16 cellular contexts compared by ENCODE assay signal in genomic region chr14:103700753-103701490, GRCh38. TPM values are rescaled to one million over a fixed set of nuclear protein-coding genes. Genes with fewer than 3 reads are reported as not detected.
DNase-seq lines count a peak whose midpoint lies in the region; ATAC-seq and TF ChIP-seq lines count a peak whose summit lies in the region.
"Had no signal": no experiment of that assay in that cellular context is flagged by ENCODE, and none has a peak within 500 bp of the region (broad histone marks: within the 10 kb centered on the region; RNA-seq: fewer than 3 reads in every experiment).

No MANE protein-coding gene starts in this region.

- TF ChIP-seq RAD21 in liver (IDR thresholded peaks at IDR 0.05): no peak

- 60% methylated on average over 21 of the region's 21 CpGs for WGBS in liver
- WGBS in transverse colon (ENCODE audit: low coverage in 1 of 2), 2 donors: 84 to 100% methylated on average over 1 to 20 of the region's 21 CpGs

- H3K27me3 ChIP-seq in liver (ENCODE audit: control insufficient read depth in 4 of 4, insufficient read depth in 4 of 4, low read length in 3 of 4) (no peaks in the 10 kb centered on the region), transverse colon (no peaks in the 10 kb centered on the region)

- H3K27ac Mint-ChIP-seq in natural killer cell treated with Interleukin-12 subunit alpha and Interleukin-12 subunit beta and Interleukin-15 and Interleukin-18, amount 100 ng/mL, for 72 hours: no peak overlapping the region
- no peak overlapping the region for H3K27ac Mint-ChIP-seq in natural killer cell
- H3K27ac Mint-ChIP-seq: CD4-positive, alpha-beta T cell; T-helper 1 cell treated with Interleukin-12 subunit alpha and Interleukin-12 subunit beta and Interleukin-4 antibody, amounts not matched to agents 30 μg/mL and 1 μg/mL, for 36 hours had no signal

- H3K36me3 ChIP-seq in liver (ENCODE audit: control insufficient read depth in 4 of 4, insufficient read depth in 3 of 4, low read depth in 1 of 4, low read length in 3 of 4) (peaks cover 0 to 12% (median 3%) of the 10 kb centered on the region in 4 donors), transverse colon (peaks cover 0 to 3% (median 0%) of the 10 kb centered on the region in 4 donors)

- TF ChIP-seq EP300 in transverse colon (IDR thresholded peaks at IDR 0.05; ENCODE audit: low read depth): no peak

- no peaks in the 10 kb centered on the region for H3K36me3 Mint-ChIP-seq in natural killer cell treated with Interleukin-12 subunit alpha and Interleukin-12 subunit beta and Interleukin-15 and Interleukin-18, amount 100 ng/mL, for 72 hours
- no peaks in the 10 kb centered on the region for H3K36me3 Mint-ChIP-seq in natural killer cell

- H3K27me3 Mint-ChIP-seq in natural killer cell treated with Interleukin-12 subunit alpha and Interleukin-12 subunit beta and Interleukin-15 and Interleukin-18, amount 100 ng/mL, for 72 hours: no peaks in the 10 kb centered on the region
- H3K27me3 Mint-ChIP-seq in natural killer cell (ENCODE audit: low read depth in 2 of 2): no peaks in the 10 kb centered on the region
- H3K27me3 Mint-ChIP-seq: CD4-positive, alpha-beta T cell; naive thymus-derived CD8-positive, alpha-beta T cell; progenitor cell of endocrine pancreas had no signal

- intact Hi-C loops in natural killer cell (cut with micrococcal nuclease) (no loop called here), transverse colon (cut with DNase I; ENCODE audit: low total_unique reads) (no loop called here)

- H3K4me1 Mint-ChIP-seq in natural killer cell treated with Interleukin-12 subunit alpha and Interleukin-12 subunit beta and Interleukin-15 and Interleukin-18, amount 100 ng/mL, for 72 hours (ENCODE audit: low read depth in 2 of 2): peaks cover 0 to 26% of the 10 kb centered on the region in 2 donors
- peaks cover 7 to 22% of the 10 kb centered on the region in 2 donors for H3K4me1 Mint-ChIP-seq in natural killer cell

- H3K4me3 Mint-ChIP-seq in natural killer cell treated with Interleukin-12 subunit alpha and Interleukin-12 subunit beta and Interleukin-15 and Interleukin-18, amount 100 ng/mL, for 72 hours: no peak overlapping the region
- no peak overlapping the region for H3K4me3 Mint-ChIP-seq in natural killer cell
- H3K4me3 Mint-ChIP-seq: CD4-positive, alpha-beta T cell; naive thymus-derived CD8-positive, alpha-beta T cell; T-helper 1 cell treated with Interleukin-12 subunit alpha and Interleukin-12 subunit beta and Interleukin-4 antibody, amounts not matched to agents 30 μg/mL and 1 μg/mL, for 36 hours had no signal

- DNase-seq in natural killer cell treated with Interleukin-12 subunit alpha and Interleukin-12 subunit beta and Interleukin-15 and Interleukin-18, amount 100 ng/mL, for 72 hours (ENCODE audit: low spot score): peak; percentile 57
- DNase-seq in natural killer cell (no peak), transverse colon (peak; percentile 9)
- DNase-seq: ACHN; CD4-positive, alpha-beta T cell; DMS53; NCI-H1417 treated with DMSO at 0.1 percent for 48 hours; NCI-H69 had no signal

- no peaks in the 10 kb centered on the region for H3K9me3 ChIP-seq in liver (ENCODE audit: control insufficient read depth in 4 of 4, low read length in 3 of 4)
- H3K9me3 ChIP-seq in transverse colon: no peaks in the 10 kb centered on the region

- peak overlapping the region; percentile 94 for H3K27ac ChIP-seq in cingulate gyrus (ENCODE audit: low read depth, low read length)
- H3K27ac ChIP-seq in liver (ENCODE audit: low read depth in 1 of 2, low read length in 2 of 2): peak overlapping the region; percentile 39 to 42
- no peak overlapping the region for H3K27ac ChIP-seq in transverse colon

- H3K4me3 ChIP-seq in liver (ENCODE audit: low read depth in 1 of 3, low read length in 3 of 3): no peak overlapping the region
- no peak overlapping the region for H3K4me3 ChIP-seq in transverse colon

- TF ChIP-seq CTCF in natural killer cell (IDR thresholded peaks at IDR 0.05) (no peak), liver (IDR thresholded peaks at IDR 0.05; ENCODE audit: low read depth, low read length, missing input control) (no peak), transverse colon (IDR thresholded peaks at IDR 0.05) (no peak)

- no peak for TF ChIP-seq POLR2A in transverse colon (IDR thresholded peaks at IDR 0.05)

- H3K4me1 ChIP-seq in liver (ENCODE audit: control insufficient read depth in 4 of 4, insufficient read depth in 4 of 4, low read length in 3 of 4): peaks cover 2 to 34% (median 14%) of the 10 kb centered on the region in 4 donors
- H3K4me1 ChIP-seq in transverse colon: peaks cover 21 to 31% (median 29%) of the 10 kb centered on the region in 4 donors

- H3K9ac ChIP-seq in liver (ENCODE audit: low read depth in 1 of 2, low read length in 2 of 2): no peak overlapping the region

- ATAC-seq in natural killer cell treated with Interleukin-12 subunit alpha and Interleukin-12 subunit beta and Interleukin-15 and Interleukin-18, amount 100 ng/mL, for 72 hours: no peak
- ATAC-seq in natural killer cell (no peak), HG03175 (IDR thresholded peaks at IDR 0.05; ENCODE audit: unreplicated experiment) (no peak), GM18517 (IDR thresholded peaks at IDR 0.05; ENCODE audit: unreplicated experiment) (no peak), GM18873 (IDR thresholded peaks at IDR 0.05; ENCODE audit: low FRiP score, unreplicated experiment) (no peak)
- ATAC-seq: naive thymus-derived CD8-positive, alpha-beta T cell had no signal

- in situ Hi-C loops in transverse colon (cut with MboI; ENCODE audit: low pct_ligation_motif_present in 1 of 4, low pct_unique_long_range_greater_than_20kb in 1 of 4, low sequenced_read_pairs in 3 of 4): no loop called here

- no peaks in the 10 kb centered on the region for H3K9me3 Mint-ChIP-seq in natural killer cell treated with Interleukin-12 subunit alpha and Interleukin-12 subunit beta and Interleukin-15 and Interleukin-18, amount 100 ng/mL, for 72 hours
- H3K9me3 Mint-ChIP-seq in natural killer cell: no peaks in the 10 kb centered on the region
- H3K9me3 Mint-ChIP-seq: CD4-positive, alpha-beta T cell; naive thymus-derived CD8-positive, alpha-beta T cell; T-helper 1 cell treated with Interleukin-12 subunit alpha and Interleukin-12 subunit beta and Interleukin-4 antibody, amounts not matched to agents 30 μg/mL and 1 μg/mL, for 36 hours had no signal

TF ChIP-seq in liver, 16 proteins besides CTCF, POLR2A, EP300 and RAD21:
- TF ChIP-seq SP1 (IDR thresholded peaks at IDR 0.05): no peak
- TF ChIP-seq RXRA (IDR thresholded peaks at IDR 0.05): peak in 1 of 2 donors; percentile 23

RNA-seq across cellular contexts. Expression of gene XRCC3, which starts 14.3 kb away (rescaled TPM):
- total RNA-seq in natural killer cell treated with Interleukin-12 subunit alpha and Interleukin-12 subunit beta and Interleukin-15 and Interleukin-18, amount 100 ng/mL, for 72 hours: 100 to 1,000 TPM in 1 of 2 donors, 10 to 100 TPM in 1; 37.3 to 112 TPM
- 10 to 100 TPM; 11.6 to 12.8 (median 12.7) TPM for total RNA-seq in natural killer cell
- total RNA-seq in liver: 10 to 100 TPM in 1 of 2 donors, 1 to 10 TPM in 1; 3.4 to 14.1 TPM
- polyA plus RNA-seq in liver: 1 to 10 TPM; 1.7 to 2.2 TPM
- 10 to 100 TPM in 2 of 4 donors, 1 to 10 TPM in 2; 7.8 to 47.6 (median 23.8) TPM for total RNA-seq in transverse colon

RNA-seq across cellular contexts. Expression of gene ZFYVE21, which starts 14.7 kb away (rescaled TPM):
- total RNA-seq in natural killer cell treated with Interleukin-12 subunit alpha and Interleukin-12 subunit beta and Interleukin-15 and Interleukin-18, amount 100 ng/mL, for 72 hours: 10 to 100 TPM; 13.0 to 22.0 TPM
- total RNA-seq in natural killer cell: 10 to 100 TPM in 1 of 3 donors, 1 to 10 TPM in 2; 5.9 to 10.7 (median 8.5) TPM
- total RNA-seq in liver: 10 to 100 TPM; 28.0 to 36.9 TPM
- polyA plus RNA-seq in liver: 10 to 100 TPM; 28.2 to 33.3 TPM
- total RNA-seq in transverse colon: 100 to 1,000 TPM in 2 of 4 donors, 10 to 100 TPM in 2; 90.2 to 214 (median 137) TPM

Comparison
In these comparisons a context has a peak if more than half of its experiments do, and no peak if none do; other contexts are left out.
1. H3K27ac ChIP-seq: peak in cingulate gyrus (single experiment) and liver (2 of 2); none in transverse colon (0 of 4).